Comparison of ENCODE assay signal across 20 cellular contexts in the genomic region with DNA sequence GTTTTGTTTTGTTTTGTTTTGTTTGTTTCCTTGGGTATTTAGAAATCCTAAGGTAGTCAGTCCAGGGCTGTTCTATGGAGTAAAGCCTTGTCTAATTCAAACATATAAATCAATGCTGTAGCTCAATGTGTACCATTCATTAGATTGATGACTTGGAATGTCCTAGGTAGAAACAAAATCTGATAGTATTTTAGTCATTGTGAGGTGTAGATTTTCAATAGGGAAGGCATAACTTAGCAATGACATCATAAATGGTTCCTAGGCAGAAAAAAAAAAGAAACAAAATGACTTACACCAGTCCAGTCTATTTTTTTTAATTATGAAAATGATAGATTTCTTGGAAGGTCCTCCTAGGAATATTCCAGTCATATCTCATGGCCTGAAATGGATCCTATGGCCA.
"Had no signal": no experiment of that assay in that cellular context is flagged by ENCODE, and none has a peak within 500 bp of the region (broad histone marks: within the 10 kb centered on the region; RNA-seq: fewer than 3 reads in every experiment).

No MANE protein-coding gene starts in this region.

- ATAC-seq: activated CD4-positive, CD25-positive, alpha-beta regulatory T cell treated with anti-CD3 and anti-CD28 coated beads, Interleukin-2, amount 50 U/mL, for 24 hours; activated T-cell treated with anti-CD3 and anti-CD28 coated beads, Interleukin-2, amount 50 U/mL, for 72 hours; heart left ventricle; left lung; naive thymus-derived CD4-positive, alpha-beta T cell; stimulated activated naive CD8-positive, alpha-beta T cell treated with anti-CD3 and anti-CD28 coated beads, Interleukin-15, amount 100 ng/mL, for 72 hours had no signal

- H3K27ac ChIP-seq: heart left ventricle, left lung, tibial nerve, VCaP had no signal

- DNase-seq: activated CD4-positive, alpha-beta memory T cell treated with anti-CD3 and anti-CD28 coated beads, Interleukin-2, amount 10 ng/mL, durations not matched to agents 7 days and 5 days; activated CD4-positive, alpha-beta T cell treated with anti-CD3 and anti-CD28 coated beads, Interleukin-2, amount 10 ng/mL, durations not matched to agents 24 days and 14 days; activated effector memory CD4-positive, alpha-beta T cell treated with Interleukin-2 at 50 U/mL for 16 hours; activated naive CD4-positive, alpha-beta T cell treated with anti-CD3 and anti-CD28 coated beads for 36 hours; activated naive CD8-positive, alpha-beta T cell treated with anti-CD3 and anti-CD28 coated beads, Interleukin-2, amount 10 ng/mL, durations not matched to agents 7 days and 5 days; activated T-cell treated with anti-CD3 and anti-CD28 coated beads, Interleukin-2, amount 50 U/mL, for 72 hours; amygdala; caudate nucleus; dermis blood vessel endothelial cell; effector CD8-positive, alpha-beta T cell; heart left ventricle; kidney; left lung; naive thymus-derived CD4-positive, alpha-beta T cell; stimulated activated naive CD8-positive, alpha-beta T cell treated with anti-CD3 and anti-CD28 coated beads, Interleukin-15, amount 100 ng/mL, for 72 hours had no signal

- H2AFZ ChIP-seq: neural progenitor cell had no signal

- H3K9me3 ChIP-seq: heart left ventricle, left lung, tibial nerve had no signal

- H3K9ac ChIP-seq: neural progenitor cell had no signal

- H3K36me3 ChIP-seq: heart left ventricle, left lung, neural progenitor cell, tibial nerve had no signal

- H3K4me3 ChIP-seq: heart left ventricle, left lung, lung, neural progenitor cell, tibial nerve had no signal

- H3K4me1 ChIP-seq: left lung, neural progenitor cell had no signal

- H3K27me3 ChIP-seq: heart left ventricle, left lung, neural progenitor cell, tibial nerve had no signal

- H3K4me2 ChIP-seq: neural progenitor cell had no signal
